In genomic region chr10:123136806-123137642, GRCh38 we compare ENCODE assay signal across 8 cellular contexts. TPM values are rescaled to one million over a fixed set of nuclear protein-coding genes. Genes with fewer than 3 reads are reported as not detected.
DNase-seq lines count a peak whose midpoint lies in the region; ATAC-seq and TF ChIP-seq lines count a peak whose summit lies in the region.

No MANE protein-coding gene starts in this region.

- TF ChIP-seq CTCF in brain (conservative IDR thresholded peaks at IDR 0.05) (no peak), neural cell (IDR thresholded peaks at IDR 0.05; ENCODE audit: poor library complexity, severe bottlenecking) (no peak), brain microvascular endothelial cell (IDR thresholded peaks at IDR 0.05; ENCODE audit: low read depth, low read length, missing control alignments) (no peak)

- no peak overlapping the region for H2AFZ ChIP-seq in neural cell (ENCODE audit: low read depth, low read length)

- H3K4me1 Mint-ChIP-seq in brain: peaks cover 54% of the 10 kb centered on the region

- peaks cover 100% of the 10 kb centered on the region for H3K27me3 ChIP-seq in neural cell (ENCODE audit: insufficient read depth, low read depth, low read length)
- H3K27me3 ChIP-seq in brain microvascular endothelial cell (replicated peaks): peaks cover 97% of the 10 kb centered on the region

- no peaks in the 10 kb centered on the region for H3K9me3 ChIP-seq in neural cell (ENCODE audit: low read length)

- no peak for ATAC-seq in HG02840 (IDR thresholded peaks at IDR 0.05; ENCODE audit: low FRiP score, unreplicated experiment)
- ATAC-seq in GM19397 (IDR thresholded peaks at IDR 0.05; ENCODE audit: unreplicated experiment): no peak

- H3F3A ChIP-seq in neural cell (ENCODE audit: insufficient read depth, low read length, poor library complexity, severe bottlenecking): no peaks in the 10 kb centered on the region

- H3K36me3 ChIP-seq in neural cell (ENCODE audit: insufficient read depth, low read length) (no peaks in the 10 kb centered on the region), brain microvascular endothelial cell (replicated peaks) (no peaks in the 10 kb centered on the region)

- H3K4me3 ChIP-seq in Jurkat, Clone E6-1 (ENCODE audit: low read length): peak overlapping the region; percentile 68
- H3K4me3 ChIP-seq in neural cell (ENCODE audit: low read length) (no peak overlapping the region), brain microvascular endothelial cell (ENCODE audit: low read depth, low read length) (no peak overlapping the region)

- no peaks in the 10 kb centered on the region for H3K9me2 ChIP-seq in neural cell (ENCODE audit: insufficient read depth, low read length)

- H3K79me2 ChIP-seq in neural cell (replicated peaks; ENCODE audit: insufficient read depth, low read length): no peaks in the 10 kb centered on the region

- no peak overlapping the region for H3K27ac Mint-ChIP-seq in brain

- no peaks in the 10 kb centered on the region for H3K36me3 Mint-ChIP-seq in brain

- H4K20me1 ChIP-seq in neural cell (ENCODE audit: insufficient read depth): no peaks in the 10 kb centered on the region

- H3K4me2 ChIP-seq in neural cell (ENCODE audit: low read length): no peak overlapping the region

- no peak for TF ChIP-seq RAD21 in neural cell (conservative IDR thresholded peaks at IDR 0.05)

- in situ Hi-C loops in brain microvascular endothelial cell (cut with HindIII; ENCODE audit: low pct_ligation_motif_present, low sequenced_read_pairs): no loop called here

- H3K4me3 Mint-ChIP-seq in brain: peak overlapping the region; percentile 52 to 80 (median 71)

- H3K27ac ChIP-seq in neural cell (ENCODE audit: low read length): no peak overlapping the region
- no peak overlapping the region for H3K27ac ChIP-seq in brain microvascular endothelial cell

- H3K27me3 Mint-ChIP-seq in brain: peaks cover 100% of the 10 kb centered on the region

- TF ChIP-seq EP300 in neural cell (conservative IDR thresholded peaks at IDR 0.05; ENCODE audit: poor library complexity, severe bottlenecking): no peak

- peaks cover 0 to 6% (median 0%) of the 10 kb centered on the region in 5 experiments for H3K9me3 Mint-ChIP-seq in brain

- H3K9ac ChIP-seq in neural cell (ENCODE audit: low read length): no peak overlapping the region

- peak; percentile 28 for DNase-seq in EH (ENCODE audit: low read depth)
- DNase-seq in Jurkat, Clone E6-1 (ENCODE audit: low read depth, low spot score): no peak
- no peak for DNase-seq in NCI-H2171 (lab: John Stamatoyannopoulos, UW)
- DNase-seq in brain microvascular endothelial cell: no peak

TF ChIP-seq in neural cell, 6 proteins besides CTCF, POLR2A, EP300 and RAD21:
- no peak for TF ChIP-seq TAF1 (IDR thresholded peaks at IDR 0.05; ENCODE audit: low read depth)
- TF ChIP-seq EZH2 (IDR thresholded peaks at IDR 0.05; ENCODE audit: borderline replicate concordance, insufficient read depth, low read length, poor library complexity, severe bottlenecking): peak; percentile 97

RNA-seq across cellular contexts. Expression of gene HMX3, which starts 1.3 kb away (rescaled TPM):
- polyA plus RNA-seq in Jurkat, Clone E6-1 (2012; ENCODE audit: insufficient read depth, insufficient read length): 5.0 TPM
- polyA plus RNA-seq in brain (ENCODE audit: insufficient read depth, low read depth, low replicate concordance): 12.9 TPM
- not detected in 2 replicates for polyA plus RNA-seq in neural cell
- not detected in 2 replicates for polyA minus RNA-seq in neural cell

RNA-seq across cellular contexts. Expression of gene HMX2, which starts 10.9 kb away (rescaled TPM):
- 5.0 TPM for polyA plus RNA-seq in Jurkat, Clone E6-1 (2012; ENCODE audit: insufficient read depth, insufficient read length)
- polyA plus RNA-seq in brain (ENCODE audit: insufficient read depth, low read depth, low replicate concordance) (18.3 TPM), neural cell (not detected in 2 replicates)
- polyA minus RNA-seq in neural cell: not detected in 2 replicates

RNA-seq across cellular contexts. Expression of gene BUB3, which starts 17.2 kb away (rescaled TPM):
- 322 TPM for polyA plus RNA-seq in Jurkat, Clone E6-1 (2012; ENCODE audit: insufficient read depth, insufficient read length)
- polyA plus RNA-seq in brain (ENCODE audit: insufficient read depth, low read depth, low replicate concordance) (230 TPM), neural cell (127 and 162 TPM in 2 replicates)
- polyA minus RNA-seq in neural cell: 140 and 152 TPM in 2 replicates

Comparison
In these comparisons a context has a peak if more than half of its experiments do, and no peak if none do; other contexts are left out.
1. RNA of gene HMX3, which starts 1.3 kb away (polyA plus RNA-seq): 12.9 TPM in brain (single experiment); not detected in neural cell; every median in the first group is over 10 times any median in the second.
2. RNA of gene HMX2, which starts 10.9 kb away (polyA plus RNA-seq): 18.3 TPM in brain (single experiment); not detected in neural cell; every median in the first group is over 10 times any median in the second.